In genomic region chr6:112603726-112604125, GRCh38 we compare ENCODE assay signal across 24 cellular contexts.
"Had no signal": no experiment of that assay in that cellular context is flagged by ENCODE, and none has a peak within 500 bp of the region (broad histone marks: within the 10 kb centered on the region; RNA-seq: fewer than 3 reads in every experiment).

No MANE protein-coding gene starts in this region.

- ATAC-seq: esophagus mucosa; gastrocnemius medialis; left cardiac atrium; left lung; naive thymus-derived CD8-positive, alpha-beta T cell; psoas muscle; right cardiac atrium; stimulated activated effector memory CD8-positive, alpha-beta T cell treated with anti-CD3 and anti-CD28 coated beads, Interleukin-12 subunit alpha, Interleukin-12 subunit beta, amount 100 ng/mL, for 72 hours had no signal

- H3K27me3 ChIP-seq: colonic mucosa, gastrocnemius medialis, hepatocyte, left lung, sigmoid colon, stomach, thyroid gland had no signal

- H3K79me2 ChIP-seq: hepatocyte had no signal

- DNase-seq: colonic mucosa; effector CD8-positive, alpha-beta T cell; endodermal cell; gastrocnemius medialis; head of caudate nucleus; left cardiac atrium; left lung; mesenchymal stem cell; naive thymus-derived CD8-positive, alpha-beta T cell; nephron progenitor cell; nucleus accumbens; posterior cingulate gyrus; psoas muscle; right cardiac atrium; sigmoid colon; stimulated activated CD4-positive, alpha-beta T cell treated with anti-CD3 and anti-CD28 coated beads, Interleukin-2, amount 100 ng/mL, for 24 hours; stimulated activated CD4-positive, alpha-beta T cell treated with anti-CD3 and anti-CD28 coated beads, Interleukin-4, amount 100 ng/mL, for 24 hours; stimulated activated naive CD4-positive, alpha-beta T cell treated with Interleukin-2 at 50 U/mL for 16 hours; stomach; thyroid gland had no signal

- H3K9me3 ChIP-seq: colonic mucosa, gastrocnemius medialis, psoas muscle, thyroid gland had no signal

- H3K4me3 ChIP-seq: colonic mucosa, gastrocnemius medialis, hepatocyte, left lung, psoas muscle, sigmoid colon, stomach, thyroid gland had no signal

- H2AFZ ChIP-seq: hepatocyte had no signal

- H3K4me1 ChIP-seq: colonic mucosa, gastrocnemius medialis, left lung, psoas muscle, thyroid gland had no signal

- H3K36me3 ChIP-seq: colonic mucosa, gastrocnemius medialis, left lung, sigmoid colon, stomach, thyroid gland had no signal

- H3K27ac ChIP-seq: colonic mucosa, epithelial cell of prostate, gastrocnemius medialis, hepatocyte, left lung, psoas muscle, sigmoid colon, stomach, thyroid gland had no signal

- H3K4me2 ChIP-seq: hepatocyte had no signal
